ENCODE assay signal across 10 cellular contexts in the genomic region with DNA sequence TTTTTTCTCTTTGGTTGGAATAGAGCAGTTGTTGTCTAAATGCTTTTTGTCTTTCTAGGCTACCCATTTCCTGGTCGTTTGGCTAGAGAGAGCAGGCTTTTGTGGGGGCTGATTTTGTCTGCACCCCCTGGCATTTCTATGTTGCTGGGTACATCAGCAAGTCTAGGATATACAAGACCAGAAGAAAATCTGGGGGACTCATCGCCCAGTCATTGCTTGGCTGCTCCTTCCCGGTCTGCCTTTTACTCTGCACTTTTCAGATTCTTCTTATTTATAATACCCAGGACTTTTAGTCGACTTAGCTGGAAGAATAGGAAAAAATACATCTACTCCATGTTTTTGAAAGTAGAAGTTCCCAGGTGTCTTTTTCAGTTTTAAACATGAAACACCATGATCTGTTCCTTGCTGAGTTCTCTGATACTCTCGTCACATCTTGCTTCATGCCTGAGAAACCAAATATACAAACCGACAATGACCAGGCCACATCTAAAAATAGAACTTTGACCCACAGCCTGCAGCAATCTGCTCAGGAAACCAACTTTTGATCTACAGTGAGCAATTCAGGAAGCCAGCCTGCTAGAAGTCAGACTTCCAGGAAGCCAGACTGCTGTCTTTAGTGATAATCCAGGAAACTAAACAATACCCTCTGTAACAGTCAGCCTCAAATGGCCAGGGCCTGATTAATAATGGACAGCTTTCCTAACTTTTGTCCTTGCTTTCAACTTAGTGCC.
DNase-seq lines count a peak whose midpoint lies in the region; ATAC-seq, FAIRE-seq and TF ChIP-seq lines count a peak whose summit lies in the region.
"Had no signal": no experiment of that assay in that cellular context is flagged by ENCODE, and none has a peak within 500 bp of the region (broad histone marks: within the 10 kb centered on the region; RNA-seq: fewer than 3 reads in every experiment).

No MANE protein-coding gene starts in this region.

- H4K20me1 ChIP-seq in PC-3 (ENCODE audit: low read length), result no peaks in the 10 kb centered on the region

- H3K27me3 ChIP-seq in PC-3 (ENCODE audit: low read length), result no peaks in the 10 kb centered on the region

- DNase-seq in PC-3, result peak; percentile 1
- no peak for DNase-seq in kidney
- no peak for DNase-seq in ACHN
- no peak for DNase-seq in SW480 (ENCODE audit: low spot score)
- no peak for DNase-seq in CD14-positive monocyte (ENCODE audit: low spot score)
- DNase-seq in activated CD4-positive, alpha-beta T cell treated with anti-CD3 and anti-CD28 coated beads for 36 hours, result no peak
- DNase-seq: activated naive CD4-positive, alpha-beta T cell treated with anti-CD3 and anti-CD28 coated beads, Interleukin-2, amount 50 U/mL, for 16 hours had no signal

- CTCF ChIA-PET in PC-3 (lab: Charles Lee), result no interaction called here
- CTCF ChIA-PET in activated CD4-positive, alpha-beta T cell treated with anti-CD3 and anti-CD28 coated beads for 36 hours (lab: Charles Lee), result no interaction called here

- H3K9me3 ChIP-seq in PC-3 (ENCODE audit: low read length) (no peaks in the 10 kb centered on the region), kidney (ENCODE audit: control insufficient read depth in 1 of 2, low read length in 2 of 2) (no peaks in the 10 kb centered on the region)

- no peaks in the 10 kb centered on the region for H3K36me3 Mint-ChIP-seq in CD14-positive monocyte
- no peaks in the 10 kb centered on the region for H3K36me3 Mint-ChIP-seq in activated CD4-positive, alpha-beta T cell treated with anti-CD3 and anti-CD28 coated beads for 36 hours (ENCODE audit: low read depth)

- POLR2A ChIA-PET in PC-3 (lab: Charles Lee; ENCODE audit: unreplicated experiment), result no interaction called here
- POLR2A ChIA-PET in activated CD4-positive, alpha-beta T cell treated with anti-CD3 and anti-CD28 coated beads for 36 hours (lab: Charles Lee), result no interaction called here

- H3K4me1 Mint-ChIP-seq in CD14-positive monocyte, result peaks cover 11% of the 10 kb centered on the region
- H3K4me1 Mint-ChIP-seq in activated CD4-positive, alpha-beta T cell treated with anti-CD3 and anti-CD28 coated beads for 36 hours, result no peaks in the 10 kb centered on the region

- H3F3A ChIP-seq in PC-3 (ENCODE audit: low read length, unreplicated experiment), result no peaks in the 10 kb centered on the region

- no peak for TF ChIP-seq CTCF in PC-3 (conservative IDR thresholded peaks at IDR 0.05; ENCODE audit: low read depth, low read length)
- TF ChIP-seq CTCF in kidney (IDR thresholded peaks at IDR 0.05; ENCODE audit: borderline replicate concordance, extremely low read depth, insufficient read depth), result no peak
- no peak for TF ChIP-seq CTCF in CD14-positive monocyte (IDR thresholded peaks at IDR 0.05)

- H3K27ac Mint-ChIP-seq in CD14-positive monocyte, result no peak overlapping the region
- H3K27ac Mint-ChIP-seq in activated CD4-positive, alpha-beta T cell treated with anti-CD3 and anti-CD28 coated beads for 36 hours, result no peak overlapping the region

- H3K27me3 Mint-ChIP-seq in CD14-positive monocyte (ENCODE audit: low read depth in 3 of 3), result peaks cover 3 to 6% (median 5%) of the 10 kb centered on the region in 3 donors
- peaks cover 12% of the 10 kb centered on the region for H3K27me3 Mint-ChIP-seq in activated CD4-positive, alpha-beta T cell treated with anti-CD3 and anti-CD28 coated beads for 36 hours

- intact Hi-C loops in PC-3 (cut with micrococcal nuclease), result no loop called here
- intact Hi-C loops in kidney (cut with DNase I), result no loop called here
- intact Hi-C loops in CD14-positive monocyte (cut with micrococcal nuclease), result no loop called here
- intact Hi-C loops in activated CD4-positive, alpha-beta T cell treated with anti-CD3 and anti-CD28 coated beads for 36 hours (cut with DNase I, micrococcal nuclease), result no loop called here

- H3K36me3 ChIP-seq in PC-3 (ENCODE audit: low read depth, low read length) (no peaks in the 10 kb centered on the region), kidney (ENCODE audit: control insufficient read depth in 1 of 2, insufficient read depth in 2 of 2, low read length in 2 of 2) (no peaks in the 10 kb centered on the region)

- H3K9ac ChIP-seq in PC-3 (ENCODE audit: low read length), result no peak overlapping the region
- H3K9ac ChIP-seq in kidney (ENCODE audit: low read length in 2 of 2), result no peak overlapping the region

- BruUV-seq in PC-3 (replicated peaks; lab: Mats Ljungman, UMichigan), result no TSS peak

- H3K79me2 ChIP-seq in PC-3 (ENCODE audit: low read length), result no peaks in the 10 kb centered on the region

- H3K27ac ChIP-seq in PC-3 (ENCODE audit: low read length) (no peak overlapping the region), kidney (ENCODE audit: low read depth in 2 of 2, low read length in 2 of 2) (peak overlapping the region; percentile 1 to 24)

- no peak for FAIRE-seq in kidney (lab: Jason Lieb, UNC)
- FAIRE-seq: keratinocyte had no signal

- no peak overlapping the region for H3K4me3 Mint-ChIP-seq in CD14-positive monocyte
- H3K4me3 Mint-ChIP-seq in activated CD4-positive, alpha-beta T cell treated with anti-CD3 and anti-CD28 coated beads for 36 hours, result no peak overlapping the region

- in situ Hi-C loops in ACHN (cut with HindIII; ENCODE audit: low pct_ligation_motif_present, low pct_unique_long_range_greater_than_20kb, low sequenced_read_pairs), result no loop called here

- no peaks in the 10 kb centered on the region for H3K9me2 ChIP-seq in PC-3 (replicated peaks; ENCODE audit: low read length)

- H3K4me3 ChIP-seq in PC-3 (ENCODE audit: low read length), result no peak overlapping the region
- H3K4me3 ChIP-seq in kidney (ENCODE audit: low read length in 2 of 2), result no peak overlapping the region

- H3K4me1 ChIP-seq in PC-3 (ENCODE audit: insufficient read depth, low read length) (no peaks in the 10 kb centered on the region), kidney (ENCODE audit: control insufficient read depth in 1 of 2, insufficient read depth in 1 of 2, low read depth in 1 of 2, low read length in 2 of 2) (peaks cover 5 to 9% of the 10 kb centered on the region in 2 donors)

- ATAC-seq in GM18508 (IDR thresholded peaks at IDR 0.05; ENCODE audit: insufficient read depth, unreplicated experiment) (peak; percentile 78), HG02678 (IDR thresholded peaks at IDR 0.05; ENCODE audit: unreplicated experiment) (peak; percentile 76), PC-3 (no peak)
- no peak for ATAC-seq in activated CD4-positive, alpha-beta T cell treated with anti-CD3 and anti-CD28 coated beads for 36 hours

- peaks cover 0 to 7% (median 2%) of the 10 kb centered on the region in 7 donors for H3K9me3 Mint-ChIP-seq in CD14-positive monocyte
- no peaks in the 10 kb centered on the region for H3K9me3 Mint-ChIP-seq in activated CD4-positive, alpha-beta T cell treated with anti-CD3 and anti-CD28 coated beads for 36 hours (ENCODE audit: low read depth)

- H2AFZ ChIP-seq in PC-3 (ENCODE audit: low read length), result no peak overlapping the region

- H3K4me2 ChIP-seq in PC-3 (ENCODE audit: low read length), result no peak overlapping the region

Comparison
In these comparisons a context has a peak if more than half of its experiments do, and no peak if none do; other contexts are left out.
1. ATAC-seq: peak in GM18508 (single experiment) and HG02678 (single experiment); none in PC-3 (single experiment) and activated CD4-positive, alpha-beta T cell treated with anti-CD3 and anti-CD28 coated beads for 36 hours (single experiment).